ENCODE assay signal across 10 cellular contexts in genomic region chr9:91536211-91536691, GRCh38.
DNase-seq lines count a peak whose midpoint lies in the region; ATAC-seq, FAIRE-seq and TF ChIP-seq lines count a peak whose summit lies in the region.
"Had no signal": no experiment of that assay in that cellular context is flagged by ENCODE, and none has a peak within 500 bp of the region (broad histone marks: within the 10 kb centered on the region; RNA-seq: fewer than 3 reads in every experiment).

No MANE protein-coding gene starts in this region.

- intact Hi-C loops in HCT116 (cut with micrococcal nuclease) (no loop called here), transverse colon (cut with DNase I; ENCODE audit: low total_unique reads) (no loop called here), pancreas (cut with DNase I) (no loop called here)

- H3K36me3 ChIP-seq in HCT116 (ENCODE audit: control insufficient read depth in 1 of 2, insufficient read depth in 2 of 2, low read length in 2 of 2) (no peaks in the 10 kb centered on the region), transverse colon (no peaks in the 10 kb centered on the region), pancreas (no peaks in the 10 kb centered on the region)

- no peaks in the 10 kb centered on the region for H3K9me2 ChIP-seq in HCT116 (ENCODE audit: insufficient read depth)

- WGBS in transverse colon (ENCODE audit: low coverage in 1 of 2), 2 donors = 0 to 32% methylated on average over 1 to 3 of the region's 3 CpGs
- 41 to 59% methylated on average over 3 of the region's 3 CpGs for WGBS in pancreas, 2 donors

- H3K4me3 ChIP-seq in HCT116 (replicated peaks in 1 of 2; ENCODE audit: low read depth in 1 of 2, low read length in 2 of 2) (peak overlapping the region in 1 of 2 experiments; percentile 25; a peak in 2 of 4 replicates), foreskin fibroblast (ENCODE audit: low read depth in 1 of 2, low read length in 2 of 2) (no peak overlapping the region), transverse colon (no peak overlapping the region), pancreas (no peak overlapping the region)

- H3K27ac ChIP-seq in HCT116 (ENCODE audit: low read depth, low read length) (no peak overlapping the region), transverse colon (no peak overlapping the region), pancreas (no peak overlapping the region)

- H4K20me1 ChIP-seq in HCT116 (ENCODE audit: insufficient read depth) = no peaks in the 10 kb centered on the region

- BruUV-seq in HCT116 (replicated peaks; lab: Mats Ljungman, UMichigan) = no TSS peak

- H3K27me3 ChIP-seq in HCT116 (ENCODE audit: insufficient read depth, low read length) (no peaks in the 10 kb centered on the region), transverse colon (no peaks in the 10 kb centered on the region), pancreas (no peaks in the 10 kb centered on the region)

- TF ChIP-seq EP300 in transverse colon (IDR thresholded peaks at IDR 0.05; ENCODE audit: low read depth) = no peak

- peak overlapping the region; percentile 49 for H2AFZ ChIP-seq in HCT116 (ENCODE audit: low read depth, low read length, poor library complexity, severe bottlenecking)

- ATAC-seq in HCT116 = peak; percentile 91
- ATAC-seq in pancreas = no peak
- no peak for ATAC-seq in omental fat pad (ENCODE audit: low FRiP score)

- H3K4me2 ChIP-seq in HCT116 (ENCODE audit: low read length) = peak overlapping the region; percentile 57

- FAIRE-seq in RCC 7860 (lab: Jason Lieb, UNC) (peak; percentile 97), pancreas (lab: Jason Lieb, UNC) (no peak)
- FAIRE-seq: GM19239 had no signal

- no peak for TF ChIP-seq POLR2A in HCT116 (IDR thresholded peaks at IDR 0.05; ENCODE audit: borderline replicate concordance, extremely low read depth, insufficient read depth, insufficient read length)
- TF ChIP-seq POLR2A in transverse colon (IDR thresholded peaks at IDR 0.05) = no peak

- CTCF ChIA-PET in HCT116 (lab: Charles Lee) = no interaction called here

- TF ChIP-seq RAD21 in HCT116 (IDR thresholded peaks at IDR 0.05; ENCODE audit: low read depth) = no peak

- RAD21 ChIA-PET in HCT116 (lab: Charles Lee; ENCODE audit: low non-redundant PET in 1 of 2, low total read pairs in 2 of 2, uncharacterized antibody in 2 of 2, unreplicated experiment in 2 of 2) = no interaction called here

- H3K4me1 ChIP-seq in HCT116 (ENCODE audit: control insufficient read depth in 1 of 2, insufficient read depth in 2 of 2, low read length in 2 of 2) (peaks cover 7 to 17% of the 10 kb centered on the region in 2 experiments; a peak in 3 of 4 replicates), transverse colon (peaks cover 0 to 12% (median 0%) of the 10 kb centered on the region in 4 donors), pancreas (no peaks in the 10 kb centered on the region)

- in situ Hi-C loops in transverse colon (cut with MboI; ENCODE audit: low pct_ligation_motif_present in 1 of 4, low pct_unique_long_range_greater_than_20kb in 1 of 4, low sequenced_read_pairs in 3 of 4) = no loop called here

- DNase-seq in HCT116 (ENCODE audit: low read depth, low spot score) (peak; percentile 31), RCC 7860 (ENCODE audit: low spot score) (peak; percentile 92), foreskin fibroblast (peak; percentile 63 to 84), transverse colon (peak; percentile 72), pancreas (no peak), midbrain (lab: John Stamatoyannopoulos, UW) (no peak), omental fat pad (ENCODE audit: low spot score) (no peak)
- DNase-seq: activated CD4-positive, alpha-beta T cell treated with anti-CD3 and anti-CD28 coated beads for 1 hour; GF-D8 had no signal

- no peaks in the 10 kb centered on the region for H3K79me2 ChIP-seq in HCT116 (ENCODE audit: insufficient read depth, low read length)

- no peak for TF ChIP-seq CTCF in HCT116 (IDR thresholded peaks at IDR 0.05 in 2 of 3, conservative IDR thresholded peaks at IDR 0.05 in 1 of 3; ENCODE audit: borderline replicate concordance in 1 of 3, insufficient read depth in 1 of 3, low read depth in 2 of 3, low read length in 2 of 3)
- TF ChIP-seq CTCF in foreskin fibroblast (IDR thresholded peaks at IDR 0.05; ENCODE audit: low read depth, low read length) = no peak
- TF ChIP-seq CTCF in transverse colon (IDR thresholded peaks at IDR 0.05) = no peak
- TF ChIP-seq CTCF in pancreas (IDR thresholded peaks at IDR 0.05) = no peak
- no peak for TF ChIP-seq CTCF in omental fat pad (IDR thresholded peaks at IDR 0.05)

- POLR2A ChIA-PET in HCT116 (lab: Charles Lee) = interaction anchor here (1.1 kb wide), 1 partner anchor 9 kb away, joined by 3 read pairs; no protein-coding TSS in a partner anchor

- no peak overlapping the region for H3K9ac ChIP-seq in HCT116 (ENCODE audit: low read length)

- H3K9me3 ChIP-seq in HCT116 (ENCODE audit: control insufficient read depth in 1 of 2, insufficient read depth in 1 of 2, low read depth in 1 of 2, low read length in 2 of 2) = no peaks in the 10 kb centered on the region
- H3K9me3 ChIP-seq in transverse colon = no peaks in the 10 kb centered on the region
- H3K9me3 ChIP-seq in pancreas = no peaks in the 10 kb centered on the region

TF ChIP-seq in HCT116, 20 proteins besides CTCF, POLR2A, EP300 and RAD21 (continues in another document):
- TF ChIP-seq EZH2 (IDR thresholded peaks at IDR 0.05) (no peak), ATF3 (IDR thresholded peaks at IDR 0.05) (no peak), ELF1 (IDR thresholded peaks at IDR 0.05; ENCODE audit: borderline replicate concordance, low read depth) (no peak), SIN3A (IDR thresholded peaks at IDR 0.05; ENCODE audit: low read depth) (no peak), EZH2phosphoT487 (IDR thresholded peaks at IDR 0.05; ENCODE audit: borderline replicate concordance) (no peak), EGR1 (IDR thresholded peaks at IDR 0.05; ENCODE audit: low read depth) (no peak), MAX (IDR thresholded peaks at IDR 0.05) (peak; percentile 58; the same call in 1 of the 2 replicates), YY1 (IDR thresholded peaks at IDR 0.05; ENCODE audit: extremely low read depth, insufficient replicate concordance, low read depth, low read length) (no peak), SRF (IDR thresholded peaks at IDR 0.05; ENCODE audit: low read depth) (no peak), ZBTB33 (IDR thresholded peaks at IDR 0.05; ENCODE audit: extremely low read depth, insufficient replicate concordance, low read length) (no peak), SP1 (IDR thresholded peaks at IDR 0.05; ENCODE audit: low read depth) (peak; percentile 46), CBX3 (IDR thresholded peaks at IDR 0.05; ENCODE audit: low read depth) (no peak; the same call in none of the 2 replicates), ZFX (IDR thresholded peaks at IDR 0.05) (no peak), CEBPB (IDR thresholded peaks at IDR 0.05; ENCODE audit: low read depth) (no peak), POLR2AphosphoS5 (IDR thresholded peaks at IDR 0.05; ENCODE audit: low read depth, low read length) (no peak), REST (IDR thresholded peaks at IDR 0.05; ENCODE audit: low read depth) (peak; percentile 49), TCF7L2 (IDR thresholded peaks at IDR 0.05; ENCODE audit: borderline replicate concordance, extremely low read depth, insufficient read depth, insufficient read length) (no peak), ZNF274 (IDR thresholded peaks at IDR 0.05; ENCODE audit: low read depth, low read length) (no peak)

Comparison
In these comparisons a context has a peak if more than half of its experiments do, and no peak if none do; other contexts are left out.
1. DNase-seq: peak in HCT116 (single experiment), RCC 7860 (single experiment), foreskin fibroblast (2 of 2) and transverse colon (single experiment); none in pancreas (0 of 6), midbrain (single experiment) and omental fat pad (single experiment).